ENCODE assay signal across 27 cellular contexts in the genomic region with DNA sequence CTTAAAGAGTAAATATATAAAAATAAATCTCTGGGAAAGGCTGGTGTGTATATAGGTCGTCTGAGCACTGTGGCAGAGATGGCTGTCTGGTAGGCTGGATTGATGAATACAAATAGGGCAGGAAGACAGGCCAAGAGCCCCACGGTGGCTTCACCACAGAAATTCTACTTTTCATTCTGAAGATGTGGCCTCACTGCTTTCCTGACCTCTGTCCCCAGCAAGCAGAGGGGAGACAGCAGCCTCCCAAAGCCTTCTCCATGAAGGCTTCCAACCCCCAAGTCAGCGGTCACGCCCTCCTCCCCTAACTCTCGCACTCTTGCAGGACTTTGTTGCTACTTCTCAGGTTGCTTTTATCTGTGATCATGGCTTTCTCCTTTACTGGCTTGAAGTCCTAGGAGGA. TPM values are rescaled to one million over a fixed set of nuclear protein-coding genes. Genes with fewer than 3 reads are reported as not detected.
"Had no signal": no experiment of that assay in that cellular context is flagged by ENCODE, and none has a peak within 500 bp of the region (broad histone marks: within the 10 kb centered on the region; RNA-seq: fewer than 3 reads in every experiment).

No MANE protein-coding gene starts in this region.

- H3K36me3 ChIP-seq: stomach, suprapubic skin, thoracic aorta, thyroid gland, tibial artery, tibial nerve, transverse colon, upper lobe of left lung, upper lobe of right lung, uterus, vagina had no signal

- H3K9me3 ChIP-seq: stomach, suprapubic skin, testis, thoracic aorta, thyroid gland, tibial artery, tibial nerve, transverse colon, upper lobe of left lung, upper lobe of right lung, uterus, vagina had no signal

- H3K27ac ChIP-seq: stomach, suprapubic skin, testis, thoracic aorta, thyroid gland, tibial artery, tibial nerve, transverse colon, upper lobe of left lung, upper lobe of right lung, uterus, vagina had no signal

- H3K27me3 ChIP-seq: testis, thyroid gland, upper lobe of left lung, upper lobe of right lung, uterus, vagina had no signal

- H3K4me3 ChIP-seq: stomach, suprapubic skin, testis, thoracic aorta, thyroid gland, tibial artery, tibial nerve, transverse colon, upper lobe of left lung, upper lobe of right lung, uterus, vagina had no signal

- H3K4me1 ChIP-seq: stomach, suprapubic skin, testis, thyroid gland, tibial artery, tibial nerve, transverse colon, upper lobe of left lung, upper lobe of right lung, uterus, vagina had no signal

- DNase-seq: stimulated activated CD4-positive, alpha-beta T cell treated with anti-CD3 and anti-CD28 coated beads, Interleukin-2, amount 100 ng/mL, for 48 hours; stimulated activated CD4-positive, alpha-beta T cell treated with anti-CD3 and anti-CD28 coated beads, Interleukin-4, amount 100 ng/mL, for 1 hour; stimulated activated CD4-positive, alpha-beta T cell treated with anti-CD3 and anti-CD28 coated beads, Interleukin-4, amount 100 ng/mL, for 24 hours; stimulated activated CD4-positive, alpha-beta T cell treated with anti-CD3 and anti-CD28 coated beads, Interleukin-4, amount 100 ng/mL, for 4 hours; stimulated activated CD8-positive, alpha-beta memory T cell treated with anti-CD3 and anti-CD28 coated beads, Interleukin-4, amount 100 ng/mL, for 48 hours; stimulated activated naive B cell treated with anti-CD40 and anti-IgM and Interleukin-4, amounts not matched to agents 10 μg/mL and 1 μg/mL and 100 μg/mL, for 72 hours; stimulated activated naive CD4-positive, alpha-beta T cell; stimulated activated naive CD4-positive, alpha-beta T cell treated with Interleukin-2 at 50 U/mL for 16 hours; stimulated activated naive CD8-positive, alpha-beta T cell treated with anti-CD3 and anti-CD28 coated beads, Interleukin-15, amount 100 ng/mL, for 72 hours; stimulated activated naive CD8-positive, alpha-beta T cell treated with anti-CD3 and anti-CD28 coated beads, Interleukin-15, Interleukin-2, amounts not matched to agents 100 U/mL and 50 U/mL, for 24 hours; stomach; substantia nigra; testis; thyroid gland; tibial artery; transverse colon; trophoblast cell; upper lobe of left lung; upper lobe of right lung; uterus had no signal

RNA-seq across cellular contexts. Expression of a gene that starts 10.6 kb away (rescaled TPM):
- total RNA-seq: stomach, temporal lobe, tibial nerve, transverse colon, ureter, urinary bladder, uterus had no signal
